9 cellular contexts compared by ENCODE assay signal in the genomic region with DNA sequence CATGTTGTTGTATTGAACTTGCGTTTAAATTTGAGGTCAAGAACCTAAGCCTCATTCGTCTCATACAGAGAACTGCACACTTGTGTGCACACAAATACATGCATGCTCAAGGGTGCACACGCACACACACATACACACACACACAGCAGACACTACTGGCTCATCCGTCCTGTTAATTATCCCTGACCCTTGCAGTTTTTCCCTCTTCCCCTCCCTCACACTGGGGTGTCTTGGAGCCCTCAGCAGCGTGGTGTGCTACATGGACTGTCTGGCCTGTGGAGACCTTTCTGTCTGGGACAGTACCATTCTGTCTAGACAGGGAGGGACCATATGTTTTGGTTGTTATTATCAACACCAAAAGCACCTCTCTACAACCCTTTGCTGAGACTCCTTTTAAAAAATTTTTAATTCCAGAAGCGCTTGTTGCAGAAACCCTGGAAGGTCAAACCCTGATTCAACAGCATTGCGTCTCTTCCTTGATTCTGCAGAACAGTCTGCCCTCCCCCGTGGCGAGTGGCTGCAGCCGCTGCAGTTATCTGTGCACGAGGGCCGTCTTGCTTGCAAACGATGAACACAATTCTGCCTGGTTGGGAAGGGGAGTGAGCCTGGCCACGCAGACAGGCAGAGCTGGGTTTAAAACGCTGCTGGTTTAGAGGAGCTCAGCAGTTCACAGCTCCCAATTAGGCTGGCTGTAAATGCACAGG.
DNase-seq lines count a peak whose midpoint lies in the region; ATAC-seq and TF ChIP-seq lines count a peak whose summit lies in the region.
"Had no signal": no experiment of that assay in that cellular context is flagged by ENCODE, and none has a peak within 500 bp of the region (broad histone marks: within the 10 kb centered on the region; RNA-seq: fewer than 3 reads in every experiment).

No MANE protein-coding gene starts in this region.

- no peaks in the 10 kb centered on the region for H3K9me3 ChIP-seq in aorta (ENCODE audit: control insufficient read depth, low read length)

- no peaks in the 10 kb centered on the region for H3K27me3 ChIP-seq in aorta (ENCODE audit: control insufficient read depth in 1 of 2, insufficient read depth in 2 of 2, low read length in 1 of 2)

- no peak overlapping the region for H3K4me3 ChIP-seq in aorta (ENCODE audit: low read length in 2 of 2)
- H3K4me3 ChIP-seq: skin epidermis had no signal

- peak; percentile 87 for ATAC-seq in aorta (ENCODE audit: low FRiP score)
- ATAC-seq in GM21825 (IDR thresholded peaks at IDR 0.05; ENCODE audit: unreplicated experiment): no peak
- no peak for ATAC-seq in GM18909 (IDR thresholded peaks at IDR 0.05; ENCODE audit: poor library complexity, unreplicated experiment)

- 8 to 11% methylated on average over 15 of the region's 15 CpGs for WGBS in aorta, 2 donors

- H3K27ac ChIP-seq in angular gyrus (ENCODE audit: low read depth, low read length): peak overlapping the region; percentile 32
- no peak overlapping the region for H3K27ac ChIP-seq in aorta (ENCODE audit: low read depth in 1 of 2, low read length in 2 of 2)
- H3K27ac ChIP-seq: skin epidermis had no signal

- no peaks in the 10 kb centered on the region for H3K4me1 ChIP-seq in aorta (ENCODE audit: control insufficient read depth in 1 of 2, insufficient read depth in 2 of 2, low read length in 2 of 2)

- intact Hi-C loops in aorta (cut with DNase I): no loop called here

- no peak for TF ChIP-seq CTCF in GM20000 (IDR thresholded peaks at IDR 0.05; ENCODE audit: extremely low read depth, missing control alignments)

- no peaks in the 10 kb centered on the region for H3K36me3 ChIP-seq in aorta (ENCODE audit: control insufficient read depth in 1 of 2, insufficient read depth in 2 of 2, low read length in 1 of 2)

- DNase-seq in C1 segment of cervical spinal cord (lab: John Stamatoyannopoulos, UW) (peak in 11 of 14 donors; percentile 12 to 64 (median 33)), NCI-H187 (lab: John Stamatoyannopoulos, UW) (peak; percentile 74 to 84), islet precursor cell (peak; percentile 95), aorta (peak in 1 of 2 donors; percentile 57), GM20000 (ENCODE audit: low spot score) (no peak)
